1 cellular context compared by ENCODE assay signal in the genomic region with DNA sequence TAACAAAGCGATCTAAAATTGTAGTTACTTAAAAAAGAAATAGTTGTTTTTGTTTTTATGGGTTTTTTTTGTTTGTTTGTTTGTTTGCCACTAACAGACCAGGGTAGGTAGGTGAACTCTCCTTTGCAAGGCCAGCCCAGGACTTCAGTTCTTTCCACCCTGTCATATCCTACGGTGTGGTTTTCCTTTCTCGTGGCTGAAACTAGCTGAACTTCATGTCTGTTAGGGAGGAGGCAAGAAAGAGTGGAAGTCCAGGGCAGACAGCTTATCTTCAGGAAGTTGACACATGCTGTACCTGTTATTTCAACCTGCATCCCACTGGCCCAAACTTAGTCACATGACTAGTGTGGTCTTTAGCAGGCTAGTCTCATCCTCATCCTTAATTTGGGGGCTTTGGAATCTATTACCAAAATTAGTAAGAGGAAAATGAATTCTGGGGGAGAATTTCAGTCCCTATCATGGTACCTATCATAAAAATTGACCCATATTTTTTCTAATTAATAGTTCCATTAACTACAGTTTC.
A peak's percentile ranks its signal among the peaks of the same experiment; 100 is the strongest.
TF ChIP-seq lines count a peak whose summit lies in the region.

No MANE protein-coding gene starts in this region.

TF ChIP-seq in K562, 482 proteins besides CTCF, POLR2A, EP300 and RAD21 (continued from another document and continues in another):
- TF ChIP-seq, protein P1, sequence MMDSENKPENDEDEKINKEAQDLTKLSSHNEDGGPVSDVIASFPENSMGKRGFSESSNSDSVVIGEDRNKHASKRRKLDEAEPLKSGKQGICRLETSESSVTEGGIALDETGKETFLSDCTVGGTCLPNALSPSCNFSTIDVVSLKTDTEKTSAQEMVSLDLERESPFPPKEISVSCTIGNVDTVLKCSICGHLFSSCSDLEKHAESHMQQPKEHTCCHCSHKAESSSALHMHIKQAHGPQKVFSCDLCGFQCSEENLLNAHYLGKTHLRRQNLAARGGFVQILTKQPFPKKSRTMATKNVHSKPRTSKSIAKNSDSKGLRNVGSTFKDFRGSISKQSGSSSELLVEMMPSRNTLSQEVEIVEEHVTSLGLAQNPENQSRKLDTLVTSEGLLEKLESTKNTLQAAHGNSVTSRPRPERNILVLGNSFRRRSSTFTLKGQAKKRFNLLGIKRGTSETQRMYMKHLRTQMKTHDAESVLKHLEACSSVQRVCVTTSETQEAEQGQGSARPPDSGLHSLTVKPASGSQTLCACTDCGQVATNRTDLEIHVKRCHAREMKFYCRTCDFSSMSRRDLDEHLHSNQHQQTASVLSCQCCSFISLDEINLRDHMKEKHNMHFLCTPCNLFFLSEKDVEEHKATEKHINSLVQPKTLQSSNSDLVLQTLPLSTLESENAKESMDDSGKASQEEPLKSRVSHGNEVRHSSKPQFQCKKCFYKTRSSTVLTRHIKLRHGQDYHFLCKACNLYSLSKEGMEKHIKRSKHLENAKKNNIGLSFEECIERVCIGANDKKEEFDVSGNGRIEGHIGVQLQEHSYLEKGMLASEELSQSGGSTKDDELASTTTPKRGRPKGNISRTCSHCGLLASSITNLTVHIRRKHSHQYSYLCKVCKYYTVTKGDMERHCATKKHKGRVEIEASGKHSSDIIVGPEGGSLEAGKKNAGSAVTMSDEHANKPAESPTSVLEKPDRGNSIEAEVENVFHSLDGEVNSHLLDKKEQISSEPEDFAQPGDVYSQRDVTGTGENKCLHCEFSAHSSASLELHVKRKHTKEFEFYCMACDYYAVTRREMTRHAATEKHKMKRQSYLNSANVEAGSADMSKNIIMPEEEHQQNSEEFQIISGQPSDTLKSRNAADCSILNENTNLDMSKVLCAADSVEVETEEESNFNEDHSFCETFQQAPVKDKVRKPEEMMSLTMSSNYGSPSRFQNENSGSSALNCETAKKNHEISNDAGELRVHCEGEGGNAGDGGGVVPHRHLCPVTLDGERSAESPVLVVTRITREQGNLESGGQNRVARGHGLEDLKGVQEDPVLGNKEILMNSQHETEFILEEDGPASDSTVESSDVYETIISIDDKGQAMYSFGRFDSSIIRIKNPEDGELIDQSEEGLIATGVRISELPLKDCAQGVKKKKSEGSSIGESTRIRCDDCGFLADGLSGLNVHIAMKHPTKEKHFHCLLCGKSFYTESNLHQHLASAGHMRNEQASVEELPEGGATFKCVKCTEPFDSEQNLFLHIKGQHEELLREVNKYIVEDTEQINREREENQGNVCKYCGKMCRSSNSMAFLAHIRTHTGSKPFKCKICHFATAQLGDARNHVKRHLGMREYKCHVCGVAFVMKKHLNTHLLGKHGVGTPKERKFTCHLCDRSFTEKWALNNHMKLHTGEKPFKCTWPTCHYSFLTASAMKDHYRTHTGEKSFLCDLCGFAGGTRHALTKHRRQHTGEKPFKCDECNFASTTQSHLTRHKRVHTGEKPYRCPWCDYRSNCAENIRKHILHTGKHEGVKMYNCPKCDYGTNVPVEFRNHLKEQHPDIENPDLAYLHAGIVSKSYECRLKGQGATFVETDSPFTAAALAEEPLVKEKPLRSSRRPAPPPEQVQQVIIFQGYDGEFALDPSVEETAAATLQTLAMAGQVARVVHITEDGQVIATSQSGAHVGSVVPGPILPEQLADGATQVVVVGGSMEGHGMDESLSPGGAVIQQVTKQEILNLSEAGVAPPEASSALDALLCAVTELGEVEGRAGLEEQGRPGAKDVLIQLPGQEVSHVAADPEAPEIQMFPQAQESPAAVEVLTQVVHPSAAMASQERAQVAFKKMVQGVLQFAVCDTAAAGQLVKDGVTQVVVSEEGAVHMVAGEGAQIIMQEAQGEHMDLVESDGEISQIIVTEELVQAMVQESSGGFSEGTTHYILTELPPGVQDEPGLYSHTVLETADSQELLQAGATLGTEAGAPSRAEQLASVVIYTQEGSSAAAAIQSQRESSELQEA (IDR thresholded peaks at IDR 0.05; ENCODE audit: low read depth): no peak
- TF ChIP-seq ZNF354B (CRISPR knock-in tag; IDR thresholded peaks at IDR 0.05): no peak
- TF ChIP-seq EP400 (IDR thresholded peaks at IDR 0.05): 0 out of 2 replicates have a peak, but pooled peaks have one; percentile 8
- TF ChIP-seq, protein P2, sequence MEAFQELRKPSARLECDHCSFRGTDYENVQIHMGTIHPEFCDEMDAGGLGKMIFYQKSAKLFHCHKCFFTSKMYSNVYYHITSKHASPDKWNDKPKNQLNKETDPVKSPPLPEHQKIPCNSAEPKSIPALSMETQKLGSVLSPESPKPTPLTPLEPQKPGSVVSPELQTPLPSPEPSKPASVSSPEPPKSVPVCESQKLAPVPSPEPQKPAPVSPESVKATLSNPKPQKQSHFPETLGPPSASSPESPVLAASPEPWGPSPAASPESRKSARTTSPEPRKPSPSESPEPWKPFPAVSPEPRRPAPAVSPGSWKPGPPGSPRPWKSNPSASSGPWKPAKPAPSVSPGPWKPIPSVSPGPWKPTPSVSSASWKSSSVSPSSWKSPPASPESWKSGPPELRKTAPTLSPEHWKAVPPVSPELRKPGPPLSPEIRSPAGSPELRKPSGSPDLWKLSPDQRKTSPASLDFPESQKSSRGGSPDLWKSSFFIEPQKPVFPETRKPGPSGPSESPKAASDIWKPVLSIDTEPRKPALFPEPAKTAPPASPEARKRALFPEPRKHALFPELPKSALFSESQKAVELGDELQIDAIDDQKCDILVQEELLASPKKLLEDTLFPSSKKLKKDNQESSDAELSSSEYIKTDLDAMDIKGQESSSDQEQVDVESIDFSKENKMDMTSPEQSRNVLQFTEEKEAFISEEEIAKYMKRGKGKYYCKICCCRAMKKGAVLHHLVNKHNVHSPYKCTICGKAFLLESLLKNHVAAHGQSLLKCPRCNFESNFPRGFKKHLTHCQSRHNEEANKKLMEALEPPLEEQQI (IDR thresholded peaks at IDR 0.05): 0 out of 2 replicates have a peak, but pooled peaks have one; percentile 27
- TF ChIP-seq SREBF1 (IDR thresholded peaks at IDR 0.05; ENCODE audit: borderline replicate concordance, low read depth, low read length): no peak
- TF ChIP-seq TCF7 (IDR thresholded peaks at IDR 0.05; ENCODE audit: borderline replicate concordance): no peak
- TF ChIP-seq TGIF2 (CRISPR knock-in tag; IDR thresholded peaks at IDR 0.05): no peak
- TF ChIP-seq ATF7 (IDR thresholded peaks at IDR 0.05): no peak
- TF ChIP-seq JUNB (CRISPR knock-in tag; conservative IDR thresholded peaks at IDR 0.05): no peak
- TF ChIP-seq SIN3A (IDR thresholded peaks at IDR 0.05; ENCODE audit: borderline replicate concordance in 2 of 2, control insufficient read depth in 1 of 2, low read depth in 2 of 2, low read length in 2 of 2): no peak
- TF ChIP-seq TRIM24 (IDR thresholded peaks at IDR 0.05): 0 out of 4 replicates have a peak, but pooled peaks of 1 of the 2 experiments have one; percentile 23
- no peak for TF ChIP-seq ZFP30 (CRISPR knock-in tag; IDR thresholded peaks at IDR 0.05; ENCODE audit: borderline replicate concordance)
- TF ChIP-seq ZNF384 (IDR thresholded peaks at IDR 0.05; ENCODE audit: low read depth, low read length): no peak
- no peak for TF ChIP-seq NEUROD1 (IDR thresholded peaks at IDR 0.05; ENCODE audit: borderline replicate concordance, low read depth, low read length, partially characterized antibody)
- TF ChIP-seq, protein P3, sequence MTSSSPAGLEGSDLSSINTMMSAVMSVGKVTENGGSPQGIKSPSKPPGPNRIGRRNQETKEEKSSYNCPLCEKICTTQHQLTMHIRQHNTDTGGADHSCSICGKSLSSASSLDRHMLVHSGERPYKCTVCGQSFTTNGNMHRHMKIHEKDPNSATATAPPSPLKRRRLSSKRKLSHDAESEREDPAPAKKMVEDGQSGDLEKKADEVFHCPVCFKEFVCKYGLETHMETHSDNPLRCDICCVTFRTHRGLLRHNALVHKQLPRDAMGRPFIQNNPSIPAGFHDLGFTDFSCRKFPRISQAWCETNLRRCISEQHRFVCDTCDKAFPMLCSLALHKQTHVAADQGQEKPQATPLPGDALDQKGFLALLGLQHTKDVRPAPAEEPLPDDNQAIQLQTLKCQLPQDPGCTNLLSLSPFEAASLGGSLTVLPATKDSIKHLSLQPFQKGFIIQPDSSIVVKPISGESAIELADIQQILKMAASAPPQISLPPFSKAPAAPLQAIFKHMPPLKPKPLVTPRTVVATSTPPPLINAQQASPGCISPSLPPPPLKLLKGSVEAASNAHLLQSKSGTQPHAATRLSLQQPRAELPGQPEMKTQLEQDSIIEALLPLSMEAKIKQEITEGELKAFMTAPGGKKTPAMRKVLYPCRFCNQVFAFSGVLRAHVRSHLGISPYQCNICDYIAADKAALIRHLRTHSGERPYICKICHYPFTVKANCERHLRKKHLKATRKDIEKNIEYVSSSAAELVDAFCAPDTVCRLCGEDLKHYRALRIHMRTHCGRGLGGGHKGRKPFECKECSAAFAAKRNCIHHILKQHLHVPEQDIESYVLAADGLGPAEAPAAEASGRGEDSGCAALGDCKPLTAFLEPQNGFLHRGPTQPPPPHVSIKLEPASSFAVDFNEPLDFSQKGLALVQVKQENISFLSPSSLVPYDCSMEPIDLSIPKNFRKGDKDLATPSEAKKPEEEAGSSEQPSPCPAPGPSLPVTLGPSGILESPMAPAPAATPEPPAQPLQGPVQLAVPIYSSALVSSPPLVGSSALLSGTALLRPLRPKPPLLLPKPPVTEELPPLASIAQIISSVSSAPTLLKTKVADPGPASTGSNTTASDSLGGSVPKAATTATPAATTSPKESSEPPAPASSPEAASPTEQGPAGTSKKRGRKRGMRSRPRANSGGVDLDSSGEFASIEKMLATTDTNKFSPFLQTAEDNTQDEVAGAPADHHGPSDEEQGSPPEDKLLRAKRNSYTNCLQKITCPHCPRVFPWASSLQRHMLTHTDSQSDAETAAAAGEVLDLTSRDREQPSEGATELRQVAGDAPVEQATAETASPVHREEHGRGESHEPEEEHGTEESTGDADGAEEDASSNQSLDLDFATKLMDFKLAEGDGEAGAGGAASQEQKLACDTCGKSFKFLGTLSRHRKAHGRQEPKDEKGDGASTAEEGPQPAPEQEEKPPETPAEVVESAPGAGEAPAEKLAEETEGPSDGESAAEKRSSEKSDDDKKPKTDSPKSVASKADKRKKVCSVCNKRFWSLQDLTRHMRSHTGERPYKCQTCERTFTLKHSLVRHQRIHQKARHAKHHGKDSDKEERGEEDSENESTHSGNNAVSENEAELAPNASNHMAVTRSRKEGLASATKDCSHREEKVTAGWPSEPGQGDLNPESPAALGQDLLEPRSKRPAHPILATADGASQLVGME (CRISPR knock-in tag; IDR thresholded peaks at IDR 0.05): no peak
- TF ChIP-seq, protein P4, sequence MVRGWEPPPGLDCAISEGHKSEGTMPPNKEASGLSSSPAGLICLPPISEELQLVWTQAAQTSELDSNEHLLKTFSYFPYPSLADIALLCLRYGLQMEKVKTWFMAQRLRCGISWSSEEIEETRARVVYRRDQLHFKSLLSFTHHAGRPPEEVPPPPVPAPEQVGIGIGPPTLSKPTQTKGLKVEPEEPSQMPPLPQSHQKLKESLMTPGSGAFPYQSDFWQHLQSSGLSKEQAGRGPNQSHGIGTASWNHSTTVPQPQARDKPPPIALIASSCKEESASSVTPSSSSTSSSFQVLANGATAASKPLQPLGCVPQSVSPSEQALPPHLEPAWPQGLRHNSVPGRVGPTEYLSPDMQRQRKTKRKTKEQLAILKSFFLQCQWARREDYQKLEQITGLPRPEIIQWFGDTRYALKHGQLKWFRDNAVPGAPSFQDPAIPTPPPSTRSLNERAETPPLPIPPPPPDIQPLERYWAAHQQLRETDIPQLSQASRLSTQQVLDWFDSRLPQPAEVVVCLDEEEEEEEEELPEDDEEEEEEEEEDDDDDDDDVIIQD (CRISPR knock-in tag; IDR thresholded peaks at IDR 0.05): no peak
- TF ChIP-seq, protein P5, sequence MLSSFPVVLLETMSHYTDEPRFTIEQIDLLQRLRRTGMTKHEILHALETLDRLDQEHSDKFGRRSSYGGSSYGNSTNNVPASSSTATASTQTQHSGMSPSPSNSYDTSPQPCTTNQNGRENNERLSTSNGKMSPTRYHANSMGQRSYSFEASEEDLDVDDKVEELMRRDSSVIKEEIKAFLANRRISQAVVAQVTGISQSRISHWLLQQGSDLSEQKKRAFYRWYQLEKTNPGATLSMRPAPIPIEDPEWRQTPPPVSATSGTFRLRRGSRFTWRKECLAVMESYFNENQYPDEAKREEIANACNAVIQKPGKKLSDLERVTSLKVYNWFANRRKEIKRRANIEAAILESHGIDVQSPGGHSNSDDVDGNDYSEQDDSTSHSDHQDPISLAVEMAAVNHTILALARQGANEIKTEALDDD (IDR thresholded peaks at IDR 0.05): 0 out of 2 replicates have a peak, but pooled peaks have one; percentile 26
- TF ChIP-seq, protein P6, sequence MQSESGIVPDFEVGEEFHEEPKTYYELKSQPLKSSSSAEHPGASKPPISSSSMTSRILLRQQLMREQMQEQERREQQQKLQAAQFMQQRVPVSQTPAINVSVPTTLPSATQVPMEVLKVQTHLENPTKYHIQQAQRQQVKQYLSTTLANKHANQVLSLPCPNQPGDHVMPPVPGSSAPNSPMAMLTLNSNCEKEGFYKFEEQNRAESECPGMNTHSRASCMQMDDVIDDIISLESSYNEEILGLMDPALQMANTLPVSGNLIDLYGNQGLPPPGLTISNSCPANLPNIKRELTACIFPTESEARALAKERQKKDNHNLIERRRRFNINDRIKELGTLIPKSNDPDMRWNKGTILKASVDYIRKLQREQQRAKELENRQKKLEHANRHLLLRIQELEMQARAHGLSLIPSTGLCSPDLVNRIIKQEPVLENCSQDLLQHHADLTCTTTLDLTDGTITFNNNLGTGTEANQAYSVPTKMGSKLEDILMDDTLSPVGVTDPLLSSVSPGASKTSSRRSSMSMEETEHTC (IDR thresholded peaks at IDR 0.05): no peak
- no peak for TF ChIP-seq TBL1XR1 (IDR thresholded peaks at IDR 0.05; ENCODE audit: low read length in 2 of 2)
- TF ChIP-seq SRSF9 (IDR thresholded peaks at IDR 0.05; ENCODE audit: borderline replicate concordance, low read depth, low read length): no peak
- no peak for TF ChIP-seq CCNT2 (IDR thresholded peaks at IDR 0.05; ENCODE audit: borderline replicate concordance, extremely low read depth, insufficient read length, low read depth, low read length)
- TF ChIP-seq CREM (IDR thresholded peaks at IDR 0.05; ENCODE audit: low read depth): no peak
- no peak for TF ChIP-seq HNRNPUL1 (IDR thresholded peaks at IDR 0.05; ENCODE audit: low read length)
- TF ChIP-seq ZNF780A (CRISPR knock-in tag; IDR thresholded peaks at IDR 0.05): no peak
- TF ChIP-seq HMG20A (CRISPR knock-in tag; conservative IDR thresholded peaks at IDR 0.05): no peak
- no peak for TF ChIP-seq ZNF217 (CRISPR knock-in tag; IDR thresholded peaks at IDR 0.05)
- TF ChIP-seq FOXA1 (IDR thresholded peaks at IDR 0.05; ENCODE audit: borderline replicate concordance): no peak
- no peak for TF ChIP-seq SAFB2 (IDR thresholded peaks at IDR 0.05; ENCODE audit: borderline replicate concordance, low read depth, low read length, severe bottlenecking)
- no peak for TF ChIP-seq CBFA2T3 (IDR thresholded peaks at IDR 0.05)
- no peak for TF ChIP-seq STAT5A (IDR thresholded peaks at IDR 0.05; ENCODE audit: borderline replicate concordance, low read length)
- no peak for TF ChIP-seq ETV5 (CRISPR knock-in tag; IDR thresholded peaks at IDR 0.05; ENCODE audit: low read depth)
- no peak for TF ChIP-seq HCFC1 (IDR thresholded peaks at IDR 0.05; ENCODE audit: low read depth, low read length)
- TF ChIP-seq NELFE (IDR thresholded peaks at IDR 0.05; ENCODE audit: insufficient read depth, insufficient read length): no peak
